9 cellular contexts compared by ENCODE assay signal in genomic region chrX:151973262-151973661, GRCh38. TPM values are rescaled to one million over a fixed set of nuclear protein-coding genes. Genes with fewer than 3 reads are reported as not detected.
A peak's percentile ranks its signal among the peaks of the same experiment; 100 is the strongest.
DNase-seq lines count a peak whose midpoint lies in the region; ATAC-seq and TF ChIP-seq lines count a peak whose summit lies in the region.
"Had no signal": no experiment of that assay in that cellular context is flagged by ENCODE, and none has a peak within 500 bp of the region (broad histone marks: within the 10 kb centered on the region; RNA-seq: fewer than 3 reads in every experiment).

No MANE protein-coding gene starts in this region.

- no peak for ATAC-seq in Right ventricle myocardium superior (ENCODE audit: poor library complexity)
- no peak for ATAC-seq in HG03139 (IDR thresholded peaks at IDR 0.05; ENCODE audit: unreplicated experiment)

- H3K9ac ChIP-seq in mucosa of rectum (ENCODE audit: low read depth in 1 of 2, low read length in 2 of 2): peak overlapping the region; percentile 32 to 58

- H3K4me3 ChIP-seq in left ventricle myocardium inferior (peak overlapping the region; percentile 72), coronary artery (peak overlapping the region; percentile 74), mucosa of rectum (ENCODE audit: low read length in 2 of 2) (peak overlapping the region; percentile 63 to 66), uterus (peak overlapping the region; percentile 29 to 48)

- H3K27ac ChIP-seq in left ventricle myocardium inferior (replicated peaks) (peak overlapping the region; percentile 80), coronary artery (peak overlapping the region in 1 of 2 donors; percentile 76), mucosa of rectum (ENCODE audit: low read depth in 2 of 2, low read length in 2 of 2) (peak overlapping the region; percentile 48 to 54), uterus (peak overlapping the region; percentile 64 to 79)

- intact Hi-C loops in left ventricle myocardium inferior (cut with micrococcal nuclease) (no loop called here), Right ventricle myocardium superior (cut with DNase I) (no loop called here), uterus (cut with DNase I; ENCODE audit: low total_unique reads) (no loop called here)

- H3K27me3 ChIP-seq in left ventricle myocardium inferior (ENCODE audit: low read depth): no peaks in the 10 kb centered on the region
- H3K27me3 ChIP-seq in mucosa of rectum (ENCODE audit: control insufficient read depth in 2 of 2, insufficient read depth in 2 of 2, low read length in 2 of 2): peaks cover 0 to 3% of the 10 kb centered on the region in 2 donors
- no peaks in the 10 kb centered on the region for H3K27me3 ChIP-seq in uterus

- H3K4me1 ChIP-seq in left ventricle myocardium inferior (peaks cover 18% of the 10 kb centered on the region), mucosa of rectum (ENCODE audit: control insufficient read depth in 2 of 2, insufficient read depth in 2 of 2, low read length in 2 of 2) (no peaks in the 10 kb centered on the region), uterus (no peaks in the 10 kb centered on the region)

- no peak for TF ChIP-seq CTCF in left ventricle myocardium inferior (IDR thresholded peaks at IDR 0.05; ENCODE audit: borderline replicate concordance)
- TF ChIP-seq CTCF in coronary artery (IDR thresholded peaks at IDR 0.05): no peak
- TF ChIP-seq CTCF in uterus (IDR thresholded peaks at IDR 0.05): no peak

- H3K36me3 ChIP-seq in left ventricle myocardium inferior (peaks cover 16% of the 10 kb centered on the region), mucosa of rectum (ENCODE audit: control insufficient read depth in 2 of 2, insufficient read depth in 2 of 2, low read length in 2 of 2) (peaks cover 2 to 8% of the 10 kb centered on the region in 2 donors), uterus (no peaks in the 10 kb centered on the region)

- no peak for TF ChIP-seq POLR2A in uterus (IDR thresholded peaks at IDR 0.05)

- DNase-seq in left ventricle myocardium inferior (no peak), Right ventricle myocardium superior (no peak), coronary artery (ENCODE audit: low spot score) (peak; percentile 31), uterus (no peak), iPS-NIHi7 (ENCODE audit: extremely low spot score) (no peak), kidney tubule cell (ENCODE audit: low spot score) (no peak)
- DNase-seq: stimulated activated CD4-positive, alpha-beta T cell treated with anti-CD3 and anti-CD28 coated beads, Interleukin-2, amount 100 ng/mL, for 24 hours had no signal

- H3K9me3 ChIP-seq in left ventricle myocardium inferior (replicated peaks) (no peaks in the 10 kb centered on the region), mucosa of rectum (ENCODE audit: control insufficient read depth in 2 of 2, low read length in 2 of 2) (no peaks in the 10 kb centered on the region), uterus (no peaks in the 10 kb centered on the region)

RNA-seq across cellular contexts. Expression of gene GABRE, which starts 1.2 kb away (rescaled TPM):
- 31.3 TPM for total RNA-seq in left ventricle myocardium inferior
- 28.0 TPM for total RNA-seq in Right ventricle myocardium superior
- 10 to 100 TPM; 27.0 to 54.2 (median 27.8) TPM for total RNA-seq in uterus
